ENCODE assay signal across 18 cellular contexts in genomic region chr1:238384381-238384780, GRCh38.
DNase-seq lines count a peak whose midpoint lies in the region; ATAC-seq and TF ChIP-seq lines count a peak whose summit lies in the region.
"Had no signal": no experiment of that assay in that cellular context is flagged by ENCODE, and none has a peak within 500 bp of the region (broad histone marks: within the 10 kb centered on the region; RNA-seq: fewer than 3 reads in every experiment).

No MANE protein-coding gene starts in this region.

- ATAC-seq in PC-3 (peak; percentile 70), GM18909 (IDR thresholded peaks at IDR 0.05; ENCODE audit: poor library complexity, unreplicated experiment) (no peak)
- ATAC-seq: Right ventricle myocardium inferior had no signal

- CTCF ChIA-PET in Calu3 (lab: Charles Lee) (interaction anchor here (0.5 to 0.6 kb wide), 2 partner anchors 26 to 40 kb away, joined by 3 to 4 read pairs; no protein-coding TSS in a partner anchor), PC-3 (lab: Charles Lee) (no interaction called here)

- intact Hi-C loops in Calu3 (cut with micrococcal nuclease; ENCODE audit: unreplicated experiment), result no loop called here
- intact Hi-C loops in PC-3 (cut with micrococcal nuclease), result no loop called here

- 0 out of 2 replicates have a peak overlapping the region, but pooled peaks have one; percentile 45 for H2AFZ ChIP-seq in PC-3 (ENCODE audit: low read length)

- H3K9me3 Mint-ChIP-seq in Calu3 (ENCODE audit: low read depth, unreplicated experiment), result no peaks in the 10 kb centered on the region

- H3K36me3 Mint-ChIP-seq in Calu3 (ENCODE audit: insufficient read depth, unreplicated experiment), result no peaks in the 10 kb centered on the region

- H3K4me1 Mint-ChIP-seq in Calu3 (ENCODE audit: low read depth, unreplicated experiment), result no peaks in the 10 kb centered on the region

- H3K4me3 Mint-ChIP-seq in Calu3 (ENCODE audit: low read depth, unreplicated experiment), result no peak overlapping the region

- H3K9ac ChIP-seq in PC-3 (ENCODE audit: low read length), result no peak overlapping the region

- no peak for TF ChIP-seq CTCF in Calu3 (IDR thresholded peaks at IDR 0.05; ENCODE audit: unreplicated experiment)
- TF ChIP-seq CTCF in PC-3 (conservative IDR thresholded peaks at IDR 0.05; ENCODE audit: low read depth, low read length), result no peak
- no peak for TF ChIP-seq CTCF in choroid plexus epithelial cell (conservative IDR thresholded peaks at IDR 0.05; ENCODE audit: low read depth, low read length)

- no peaks in the 10 kb centered on the region for H3K79me2 ChIP-seq in PC-3 (ENCODE audit: low read length)

- no peak for DNase-seq in Calu3
- DNase-seq in H4 (ENCODE audit: low spot score), result peak; percentile 8
- DNase-seq in PC-3, result peak; percentile 34
- DNase-seq in choroid plexus epithelial cell (ENCODE audit: low read depth), result peak; percentile 50
- no peak for DNase-seq in epidermal melanocyte (ENCODE audit: insufficient read length, low spot score)
- DNase-seq in stimulated activated CD4-positive, alpha-beta T cell treated with anti-CD3 and anti-CD28 coated beads, Interleukin-2, amount 100 ng/mL, for 48 hours, result no peak
- DNase-seq in amniotic stem cell (lab: John Stamatoyannopoulos, UW), result no peak
- DNase-seq: DND-41, GDM1, Karpas-422, NCI-H1694, NCI-H2081 treated with DMSO at 0.1 percent for 48 hours, NCI-H2171 treated with DMSO at 0.1 percent for 48 hours, NCI-H526 had no signal

- no peaks in the 10 kb centered on the region for H3K27me3 ChIP-seq in PC-3 (ENCODE audit: low read length)

- BruUV-seq in Calu3 (replicated peaks; lab: Mats Ljungman, UMichigan), result no TSS peak
- BruUV-seq in PC-3 (replicated peaks; lab: Mats Ljungman, UMichigan), result no TSS peak

- no peaks in the 10 kb centered on the region for H3K9me2 ChIP-seq in PC-3 (replicated peaks; ENCODE audit: low read length)

- no peaks in the 10 kb centered on the region for H3K27me3 Mint-ChIP-seq in Calu3 (ENCODE audit: unreplicated experiment)

- H4K20me1 ChIP-seq in PC-3 (ENCODE audit: low read length), result no peaks in the 10 kb centered on the region

- H3K4me1 ChIP-seq in PC-3 (ENCODE audit: insufficient read depth, low read length), result no peaks in the 10 kb centered on the region

- POLR2A ChIA-PET in PC-3 (lab: Charles Lee; ENCODE audit: unreplicated experiment), result no interaction called here

- no peaks in the 10 kb centered on the region for H3K36me3 ChIP-seq in PC-3 (ENCODE audit: low read depth, low read length)
- H3K36me3 ChIP-seq: HAP-1 had no signal

- no peak overlapping the region for H3K4me2 ChIP-seq in PC-3 (ENCODE audit: low read length)

- H3K27ac ChIP-seq in PC-3 (ENCODE audit: low read length), result no peak overlapping the region
- H3K27ac ChIP-seq: C4-2B had no signal

- H3K27ac Mint-ChIP-seq in Calu3 (ENCODE audit: unreplicated experiment), result peak overlapping the region; percentile 61

- no peak overlapping the region for H3K4me3 ChIP-seq in PC-3 (ENCODE audit: low read length)
- no peak overlapping the region for H3K4me3 ChIP-seq in choroid plexus epithelial cell (ENCODE audit: low read depth, low read length)
- H3K4me3 ChIP-seq: HAP-1 had no signal

- no peaks in the 10 kb centered on the region for H3F3A ChIP-seq in PC-3 (ENCODE audit: low read length, unreplicated experiment)

- H3K9me3 ChIP-seq in PC-3 (ENCODE audit: low read length), result no peaks in the 10 kb centered on the region
- H3K9me3 ChIP-seq: HAP-1 had no signal

Comparison
In these comparisons a context has a peak if more than half of its experiments do, and no peak if none do; other contexts are left out.
1. DNase-seq: peak in H4 (single experiment), PC-3 (single experiment) and choroid plexus epithelial cell (single experiment); none in Calu3 (single experiment), epidermal melanocyte (single experiment), stimulated activated CD4-positive, alpha-beta T cell treated with anti-CD3 and anti-CD28 coated beads, Interleukin-2, amount 100 ng/mL, for 48 hours (0 of 2) and amniotic stem cell (single experiment).